In the genomic region with DNA sequence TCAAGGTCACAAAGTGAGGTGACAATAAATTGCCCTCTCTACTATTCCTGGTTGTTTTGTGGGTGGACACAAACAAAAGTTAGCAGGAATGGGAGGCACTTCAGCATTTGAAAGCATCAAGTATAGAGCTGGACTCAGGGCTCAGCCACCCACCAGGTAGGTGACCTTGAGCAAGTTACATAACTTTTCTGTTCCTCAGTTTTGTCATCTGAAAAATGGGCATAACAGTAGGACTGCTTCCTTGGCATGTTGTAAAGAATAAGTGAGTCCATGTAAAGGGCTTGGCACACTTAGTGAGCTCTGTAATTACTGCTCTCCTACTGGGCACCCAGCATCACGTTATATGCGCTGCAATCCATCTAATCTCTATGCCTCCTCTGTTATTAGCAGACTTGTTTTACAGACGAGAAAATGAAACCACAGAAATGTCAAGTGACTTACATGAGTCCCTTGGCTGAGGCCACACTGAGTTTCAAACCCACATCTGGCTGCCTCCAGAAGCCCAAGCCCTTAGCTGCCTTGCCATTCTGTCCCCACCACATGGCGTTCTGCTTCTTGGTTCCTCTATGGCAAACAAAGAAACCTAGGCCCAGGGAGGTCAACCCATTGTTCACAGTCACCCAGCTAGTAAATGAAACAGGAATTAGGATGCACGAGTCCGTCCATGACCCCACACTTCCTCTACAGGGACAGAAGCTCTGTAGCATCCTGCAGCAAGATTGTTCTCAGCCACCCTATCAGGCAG, we compare ENCODE assay signal across 9 cellular contexts.
DNase-seq lines count a peak whose midpoint lies in the region; ATAC-seq and TF ChIP-seq lines count a peak whose summit lies in the region.
"Had no signal": no experiment of that assay in that cellular context is flagged by ENCODE, and none has a peak within 500 bp of the region (broad histone marks: within the 10 kb centered on the region; RNA-seq: fewer than 3 reads in every experiment).

No MANE protein-coding gene starts in this region.

- 0 out of 2 replicates have a peak, but pooled peaks cover 4% of the 10 kb centered on the region for H3K9me2 ChIP-seq in GM23338 (ENCODE audit: insufficient read depth)

- H3K4me1 ChIP-seq in tibial artery (peaks cover 0 to 15% (median 6%) of the 10 kb centered on the region in 4 donors), GM23338 (ENCODE audit: insufficient read depth) (peaks cover 8% of the 10 kb centered on the region; the same call in 1 of the 2 replicates)

- H3K36me3 Mint-ChIP-seq in GM23338 (ENCODE audit: low read depth), result no peaks in the 10 kb centered on the region

- no peaks in the 10 kb centered on the region for H4K20me1 ChIP-seq in GM23338 (replicated peaks; ENCODE audit: insufficient read depth)

- DNase-seq in pons (ENCODE audit: low spot score) (peak; percentile 52), tibial artery (no peak), NCI-H1436 treated with DMSO at 0.1 percent for 48 hours (lab: John Stamatoyannopoulos, UW) (no peak), GM23338 (ENCODE audit: low spot score) (no peak)
- DNase-seq in activated CD4-positive, alpha-beta T cell treated with anti-CD3 and anti-CD28 coated beads, Interleukin-2, amount 50 U/mL, for 48 hours, result no peak
- DNase-seq: NCI-H2081 treated with DMSO at 0.1 percent for 48 hours had no signal

- intact Hi-C loops in tibial artery (cut with DNase I; ENCODE audit: low total_unique reads), result no loop called here

- H3K9me3 ChIP-seq in KOPT-K1 (ENCODE audit: insufficient read depth, low read length, poor library complexity, severe bottlenecking) (no peaks in the 10 kb centered on the region), tibial artery (no peaks in the 10 kb centered on the region)

- no peak overlapping the region for H3K4me3 ChIP-seq in tibial artery
- no peak overlapping the region for H3K4me3 ChIP-seq in GM23338

- no peaks in the 10 kb centered on the region for H3F3A ChIP-seq in GM23338 (replicated peaks; ENCODE audit: low read depth)

- H3K79me2 ChIP-seq in GM23338 (replicated peaks; ENCODE audit: insufficient read depth), result no peaks in the 10 kb centered on the region

- H3K4me1 Mint-ChIP-seq in GM23338, result peaks cover 10% of the 10 kb centered on the region

- TF ChIP-seq CTCF in tibial artery (IDR thresholded peaks at IDR 0.05) (no peak), GM23338 (conservative IDR thresholded peaks at IDR 0.05; ENCODE audit: low read depth in 2 of 2) (no peak)

- ATAC-seq in GM19035 (IDR thresholded peaks at IDR 0.05; ENCODE audit: unreplicated experiment) (peak; percentile 71), HG02642 (IDR thresholded peaks at IDR 0.05; ENCODE audit: poor library complexity, unreplicated experiment) (peak; percentile 81), GM23338 (no peak)

- no peak overlapping the region for H3K27ac Mint-ChIP-seq in GM23338

- H3K36me3 ChIP-seq in KOPT-K1 (ENCODE audit: insufficient read depth, low read length), result no peaks in the 10 kb centered on the region
- no peaks in the 10 kb centered on the region for H3K36me3 ChIP-seq in tibial artery
- H3K36me3 ChIP-seq in GM23338 (ENCODE audit: insufficient read depth), result no peaks in the 10 kb centered on the region

- H3K4me2 ChIP-seq in GM23338, result no peak overlapping the region

- peaks cover 12% of the 10 kb centered on the region for H3K27me3 Mint-ChIP-seq in GM23338 (ENCODE audit: insufficient read depth, low read depth, poor library complexity)

- H3K9me3 Mint-ChIP-seq in GM23338, result no peaks in the 10 kb centered on the region

- no peak overlapping the region for H2AFZ ChIP-seq in GM23338

- H3K27me3 ChIP-seq in tibial artery (peaks cover 0 to 8% of the 10 kb centered on the region in 2 donors), GM23338 (ENCODE audit: insufficient read depth) (peaks cover 19% of the 10 kb centered on the region)

- H3K4me3 Mint-ChIP-seq in GM23338, result no peak overlapping the region

- H3K27ac ChIP-seq in KOPT-K1 (ENCODE audit: low read depth, low read length, poor library complexity, severe bottlenecking), result peak overlapping the region; percentile 28
- H3K27ac ChIP-seq in tibial artery, result no peak overlapping the region
- no peak overlapping the region for H3K27ac ChIP-seq in GM23338 (ENCODE audit: low read depth)

TF ChIP-seq in GM23338, 12 proteins besides CTCF, POLR2A, EP300 and RAD21:
- TF ChIP-seq EZH2 (IDR thresholded peaks at IDR 0.05; ENCODE audit: low read depth, unreplicated experiment) (no peak), ZNF114 (CRISPR knock-in tag; IDR thresholded peaks at IDR 0.05) (no peak)
